8 cellular contexts compared by ENCODE assay signal in the genomic region with DNA sequence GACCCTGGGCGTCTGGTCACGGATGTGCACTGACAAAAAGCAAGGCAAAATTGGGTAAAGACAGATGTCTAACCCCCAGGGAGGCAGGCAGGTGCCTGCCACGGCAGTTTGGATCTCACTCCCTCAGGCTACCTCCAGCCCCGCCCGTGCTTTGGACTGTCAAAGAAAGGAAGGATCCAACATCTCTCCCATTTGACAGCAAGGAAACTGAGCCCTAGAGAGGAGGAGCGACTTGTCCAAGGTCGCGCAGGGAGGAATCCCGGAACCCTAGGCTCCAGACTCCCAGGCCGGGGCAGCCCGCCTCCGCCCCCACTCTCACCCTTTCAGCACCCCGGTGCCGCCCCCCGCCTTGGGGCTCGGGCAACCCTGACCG. TPM values are rescaled to one million over a fixed set of nuclear protein-coding genes. Genes with fewer than 3 reads are reported as not detected.
DNase-seq lines count a peak whose midpoint lies in the region; ATAC-seq and TF ChIP-seq lines count a peak whose summit lies in the region.

No MANE protein-coding gene starts in this region.

- peak overlapping the region; percentile 95 to 98 (median 96) for H3K27ac ChIP-seq in upper lobe of left lung

- POLR2A ChIA-PET in HEK293T (lab: Yijun Ruan, JAX): no interaction called here

- TF ChIP-seq EP300 in upper lobe of left lung (IDR thresholded peaks at IDR 0.05): no peak

- WGBS in lower leg skin, 2 donors: 1% methylated on average over 10 to 17 of the region's 17 CpGs
- 0% methylated on average over 3 to 17 of the region's 17 CpGs for WGBS in upper lobe of left lung, 2 donors

- H3K36me3 ChIP-seq in HAP-1 (replicated peaks) (peaks cover 17% of the 10 kb centered on the region), upper lobe of left lung (peaks cover 0 to 26% (median 4%) of the 10 kb centered on the region in 4 donors)

- peak overlapping the region; percentile 91 to 98 (median 95) for H3K27ac Mint-ChIP-seq in brain

- intact Hi-C loops in lower leg skin (cut with DNase I; ENCODE audit: low total_unique reads): no loop called here

- no peaks in the 10 kb centered on the region for H3K9me3 ChIP-seq in HAP-1
- no peaks in the 10 kb centered on the region for H3K9me3 ChIP-seq in upper lobe of left lung

- no peak for TF ChIP-seq POLR2A in lower leg skin (IDR thresholded peaks at IDR 0.05)
- TF ChIP-seq POLR2A in upper lobe of left lung (IDR thresholded peaks at IDR 0.05): no peak

- ATAC-seq in activated CD4-positive, CD25-positive, alpha-beta regulatory T cell treated with anti-CD3 and anti-CD28 coated beads, Interleukin-2, amount 50 U/mL, for 24 hours: peak; percentile 22 to 28
- peak in 1 of 2 donors; percentile 71 for ATAC-seq in upper lobe of left lung (ENCODE audit: low FRiP score in 2 of 2)

- peaks cover 38% of the 10 kb centered on the region for H3K4me1 Mint-ChIP-seq in brain

- no peaks in the 10 kb centered on the region for H3K27me3 Mint-ChIP-seq in brain

- no peaks in the 10 kb centered on the region for H3K9me3 Mint-ChIP-seq in brain

- peak overlapping the region; percentile 90 to 96 (median 94) for H3K4me3 Mint-ChIP-seq in brain

- H3K27me3 ChIP-seq in HAP-1 (ENCODE audit: low read depth) (no peaks in the 10 kb centered on the region), upper lobe of left lung (no peaks in the 10 kb centered on the region)

- in situ Hi-C loops in HAP-1 (cut with MboI; ENCODE audit: low sequenced_read_pairs): no loop called here

- TF ChIP-seq CTCF in brain (conservative IDR thresholded peaks at IDR 0.05) (no peak), lower leg skin (IDR thresholded peaks at IDR 0.05) (no peak), upper lobe of left lung (IDR thresholded peaks at IDR 0.05) (no peak)

- no peak for DNase-seq in activated CD4-positive, CD25-positive, alpha-beta regulatory T cell treated with anti-CD3 and anti-CD28 coated beads, Interleukin-2, amount 50 U/mL, for 72 hours
- DNase-seq in HAP-1 (ENCODE audit: low spot score in 2 of 2) (no peak), NCI-H1092 treated with DMSO at 0.1 percent for 48 hours (lab: John Stamatoyannopoulos, UW) (peak; percentile 60), lower leg skin (ENCODE audit: low spot score in 2 of 2) (no peak), upper lobe of left lung (no peak), HEK293T (ENCODE audit: extremely low spot score) (no peak)

- peaks cover 17% of the 10 kb centered on the region for H3K4me1 ChIP-seq in HAP-1
- peaks cover 11 to 22% (median 13%) of the 10 kb centered on the region in 4 donors for H3K4me1 ChIP-seq in upper lobe of left lung

- peaks cover 20% of the 10 kb centered on the region for H3K36me3 Mint-ChIP-seq in brain

- H3K4me3 ChIP-seq in HAP-1 (peak overlapping the region; percentile 86), lower leg skin (ENCODE audit: low read depth, poor library complexity, severe bottlenecking) (peak overlapping the region; percentile 58), upper lobe of left lung (peak overlapping the region; percentile 59 to 90 (median 82))

- CTCF ChIA-PET in HEK293T (lab: Yijun Ruan, JAX): no interaction called here

TF ChIP-seq in HEK293T, 16 proteins besides CTCF, POLR2A, EP300 and RAD21:
- no peak for TF ChIP-seq ZNF384 (IDR thresholded peaks at IDR 0.05)
- TF ChIP-seq SP1 (IDR thresholded peaks at IDR 0.05): no peak
- TF ChIP-seq TARDBP (IDR thresholded peaks at IDR 0.05): no peak
- TF ChIP-seq ARNT (IDR thresholded peaks at IDR 0.05): no peak
- TF ChIP-seq BHLHE40 (IDR thresholded peaks at IDR 0.05; ENCODE audit: borderline replicate concordance): no peak
- no peak for TF ChIP-seq LEF1 (IDR thresholded peaks at IDR 0.05; ENCODE audit: borderline replicate concordance)
- TF ChIP-seq FOXK2 (IDR thresholded peaks at IDR 0.05): no peak
- no peak for TF ChIP-seq L3MBTL2 (conservative IDR thresholded peaks at IDR 0.05)
- no peak for TF ChIP-seq NFRKB (IDR thresholded peaks at IDR 0.05)
- TF ChIP-seq HDGF (IDR thresholded peaks at IDR 0.05; ENCODE audit: borderline replicate concordance): no peak
- no peak for TF ChIP-seq ELF4 (IDR thresholded peaks at IDR 0.05)
- TF ChIP-seq SUZ12 (IDR thresholded peaks at IDR 0.05): no peak
- no peak for TF ChIP-seq FOXM1 (IDR thresholded peaks at IDR 0.05; ENCODE audit: borderline replicate concordance)
- no peak for TF ChIP-seq FOXA1 (IDR thresholded peaks at IDR 0.05)
- TF ChIP-seq, protein P1, sequence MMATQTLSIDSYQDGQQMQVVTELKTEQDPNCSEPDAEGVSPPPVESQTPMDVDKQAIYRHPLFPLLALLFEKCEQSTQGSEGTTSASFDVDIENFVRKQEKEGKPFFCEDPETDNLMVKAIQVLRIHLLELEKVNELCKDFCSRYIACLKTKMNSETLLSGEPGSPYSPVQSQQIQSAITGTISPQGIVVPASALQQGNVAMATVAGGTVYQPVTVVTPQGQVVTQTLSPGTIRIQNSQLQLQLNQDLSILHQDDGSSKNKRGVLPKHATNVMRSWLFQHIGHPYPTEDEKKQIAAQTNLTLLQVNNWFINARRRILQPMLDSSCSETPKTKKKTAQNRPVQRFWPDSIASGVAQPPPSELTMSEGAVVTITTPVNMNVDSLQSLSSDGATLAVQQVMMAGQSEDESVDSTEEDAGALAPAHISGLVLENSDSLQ (IDR thresholded peaks at IDR 0.05): no peak
- no peak for TF ChIP-seq CTBP1 (IDR thresholded peaks at IDR 0.05; ENCODE audit: borderline replicate concordance)
TF ChIP-seq in HEK293T: peak in this region for 0.

RNA-seq across cellular contexts. Expression of a gene that starts 0.4 kb away (rescaled TPM):
- 10.0 TPM for polyA plus RNA-seq in brain (ENCODE audit: insufficient read depth, low read depth, low replicate concordance)
- 10 to 100 TPM; 15.0 to 23.4 (median 18.0) TPM for total RNA-seq in lower leg skin
- 10 to 100 TPM; 15.5 to 53.4 (median 19.8) TPM for total RNA-seq in upper lobe of left lung
